9 cellular contexts compared by ENCODE assay signal in the genomic region with DNA sequence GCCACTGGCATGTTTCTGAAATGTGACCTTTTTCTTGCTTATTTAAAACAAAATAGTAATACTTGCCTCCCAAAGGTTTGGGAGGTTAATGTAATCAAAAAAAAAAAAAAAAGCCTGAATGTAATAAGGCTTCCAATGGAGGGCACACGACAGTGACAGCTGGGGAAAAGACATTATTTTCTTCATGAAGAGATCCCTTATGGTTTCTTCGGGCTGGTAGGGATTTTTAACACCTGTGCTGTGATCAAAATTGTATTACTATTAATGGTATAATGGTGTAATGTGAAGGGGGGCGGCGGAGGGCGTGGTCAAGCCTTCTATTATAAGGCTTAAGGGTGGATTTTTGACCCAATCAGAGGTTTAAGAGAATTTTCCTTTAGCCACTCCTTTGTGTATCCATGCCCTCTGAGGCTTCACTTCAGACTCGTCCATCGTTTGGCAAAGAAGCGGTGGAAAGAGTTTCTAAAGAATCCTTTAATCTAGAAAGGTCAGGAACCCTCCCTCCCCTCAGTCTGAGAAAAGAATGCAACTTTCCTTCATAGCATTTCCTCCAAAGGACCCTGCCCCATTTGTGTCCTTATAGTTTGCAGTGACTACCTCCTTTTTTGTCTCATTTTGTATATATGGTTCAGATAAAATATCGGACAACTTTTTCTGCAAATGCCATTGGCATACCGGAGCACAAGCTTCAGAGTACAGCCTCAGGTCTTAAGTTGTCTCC.
A peak's percentile ranks its signal among the peaks of the same experiment; 100 is the strongest.
DNase-seq lines count a peak whose midpoint lies in the region; ATAC-seq and TF ChIP-seq lines count a peak whose summit lies in the region.
"Had no signal": no experiment of that assay in that cellular context is flagged by ENCODE, and none has a peak within 500 bp of the region (broad histone marks: within the 10 kb centered on the region; RNA-seq: fewer than 3 reads in every experiment).

No MANE protein-coding gene starts in this region.

- no peak overlapping the region; the same call in 1 of the 2 replicates for H3K4me3 ChIP-seq in HL-60 (replicated peaks; ENCODE audit: insufficient read depth, low read length)
- H3K4me3 ChIP-seq in heart left ventricle = peak overlapping the region in 11 of 12 donors; percentile 13 to 80 (median 61)
- H3K4me3 ChIP-seq in psoas muscle = peak overlapping the region; percentile 67

- intact Hi-C loops in CD4-positive, alpha-beta T cell (cut with DNase I, micrococcal nuclease) = loop anchor here in 1 of 2 experiments (1.0 kb wide), 1 partner anchor 39 kb away; no protein-coding TSS in a partner anchor
- intact Hi-C loops in heart left ventricle (cut with DNase I) = loop anchor here in 6 of 10 donors (1.0 to 5.0 kb wide), 5 partner anchors 21 to 92 kb away; a partner anchor contains a TSS
- intact Hi-C loops in psoas muscle (cut with DNase I) = loop anchor here in 1 of 2 donors (5.0 kb wide), 1 partner anchor 72 kb away; no protein-coding TSS in a partner anchor

- CTCF ChIA-PET in CD4-positive, alpha-beta T cell (lab: Charles Lee) = interaction anchor here (0.9 to 5.2 kb wide), 13 partner anchors 12 to 178 kb away, joined by 3 to 118 read pairs (median 27); a partner anchor contains a TSS

- POLR2A ChIA-PET in CD4-positive, alpha-beta T cell (lab: Charles Lee) = interaction anchor here (1.0 to 11.4 kb wide), 16 partner anchors 7 to 118 kb away, joined by 3 to 913 read pairs (median 32); a partner anchor contains a TSS
- POLR2A ChIA-PET in activated naive CD8-positive, alpha-beta T cell treated with anti-CD3 and anti-CD28 coated beads, Interleukin-2, amount 10 ng/mL, durations not matched to agents 7 days and 5 days (lab: Charles Lee) = interaction anchor here (0.6 to 7.3 kb wide), 17 partner anchors 11 to 1478 kb away, joined by 3 to 498 read pairs (median 24); a partner anchor contains a TSS

- TF ChIP-seq CTCF in CD4-positive, alpha-beta T cell (IDR thresholded peaks at IDR 0.05) = no peak
- TF ChIP-seq CTCF in HL-60 (IDR thresholded peaks at IDR 0.05; ENCODE audit: insufficient read depth, low read length) (no peak), heart left ventricle (IDR thresholded peaks at IDR 0.05) (no peak), psoas muscle (IDR thresholded peaks at IDR 0.05) (no peak)

- peak in 1 of 2 donors; percentile 62 for TF ChIP-seq POLR2A in heart left ventricle (IDR thresholded peaks at IDR 0.05)

- peaks cover 12% of the 10 kb centered on the region for H3K36me3 Mint-ChIP-seq in CD4-positive, alpha-beta T cell (ENCODE audit: low read depth)
- H3K36me3 Mint-ChIP-seq in activated naive CD8-positive, alpha-beta T cell treated with anti-CD3 and anti-CD28 coated beads, Interleukin-2, amount 10 ng/mL, durations not matched to agents 7 days and 5 days = peaks cover 5% of the 10 kb centered on the region

- peak in 2 of 10 experiments; percentile 11 to 21 for DNase-seq in CD4-positive, alpha-beta T cell
- peak in 1 of 2 experiments; percentile 62 for DNase-seq in HL-60 (ENCODE audit: low read depth in 1 of 2, low spot score in 1 of 2)
- peak; percentile 98 for DNase-seq in NCI-H82 (lab: John Stamatoyannopoulos, UW)
- DNase-seq in activated naive CD8-positive, alpha-beta T cell treated with anti-CD3 and anti-CD28 coated beads, Interleukin-2, amount 10 ng/mL, durations not matched to agents 7 days and 5 days = no peak
- DNase-seq in heart left ventricle = peak; percentile 74 to 86 (median 75)
- peak; percentile 62 to 74 for DNase-seq in psoas muscle

- H3K27me3 ChIP-seq in CD4-positive, alpha-beta T cell (ENCODE audit: control insufficient read depth, insufficient read depth, low read length) = no peaks in the 10 kb centered on the region
- H3K27me3 ChIP-seq in HL-60 (ENCODE audit: insufficient read depth, poor library complexity, severe bottlenecking) = no peaks in the 10 kb centered on the region
- no peaks in the 10 kb centered on the region for H3K27me3 ChIP-seq in heart left ventricle
- H3K27me3 ChIP-seq in psoas muscle (ENCODE audit: insufficient read depth in 3 of 3, low read length in 2 of 3) = no peaks in the 10 kb centered on the region
- H3K27me3 ChIP-seq: SJSA1 had no signal

- peak overlapping the region; percentile 95 for H3K27ac ChIP-seq in CD4-positive, alpha-beta T cell (ENCODE audit: low read depth, low read length)
- H3K27ac ChIP-seq in HL-60 (replicated peaks) (peak overlapping the region; percentile 97), heart left ventricle (peak overlapping the region; percentile 90 to 100 (median 98)), psoas muscle (peak overlapping the region; percentile 92)

- H3K36me3 ChIP-seq in heart left ventricle (no peaks in the 10 kb centered on the region), psoas muscle (ENCODE audit: insufficient read depth in 1 of 2, low read depth in 1 of 2) (no peaks in the 10 kb centered on the region)
- H3K36me3 ChIP-seq: SJSA1 had no signal

- H3K4me1 ChIP-seq in heart left ventricle (peaks cover 3 to 54% (median 16%) of the 10 kb centered on the region in 12 donors), psoas muscle (peaks cover 5% of the 10 kb centered on the region)

- peak overlapping the region; percentile 82 for H3K4me3 Mint-ChIP-seq in CD4-positive, alpha-beta T cell
- peak overlapping the region; percentile 92 for H3K4me3 Mint-ChIP-seq in activated naive CD8-positive, alpha-beta T cell treated with anti-CD3 and anti-CD28 coated beads, Interleukin-2, amount 10 ng/mL, durations not matched to agents 7 days and 5 days

- no peaks in the 10 kb centered on the region for H3K9me3 ChIP-seq in CD4-positive, alpha-beta T cell (ENCODE audit: control insufficient read depth, low read length)
- H3K9me3 ChIP-seq in heart left ventricle (no peaks in the 10 kb centered on the region), psoas muscle (no peaks in the 10 kb centered on the region)
- H3K9me3 ChIP-seq: SJSA1 had no signal

- H3K9me3 Mint-ChIP-seq in CD4-positive, alpha-beta T cell = no peaks in the 10 kb centered on the region
- H3K9me3 Mint-ChIP-seq in activated naive CD8-positive, alpha-beta T cell treated with anti-CD3 and anti-CD28 coated beads, Interleukin-2, amount 10 ng/mL, durations not matched to agents 7 days and 5 days = no peaks in the 10 kb centered on the region

- H3K27me3 Mint-ChIP-seq in CD4-positive, alpha-beta T cell = no peaks in the 10 kb centered on the region
- H3K27me3 Mint-ChIP-seq in activated naive CD8-positive, alpha-beta T cell treated with anti-CD3 and anti-CD28 coated beads, Interleukin-2, amount 10 ng/mL, durations not matched to agents 7 days and 5 days = no peaks in the 10 kb centered on the region

- WGBS in heart left ventricle, 4 donors = 6 to 14% (median 10%) methylated on average over 10 of the region's 10 CpGs
- 2 to 8% (median 5%) methylated on average over 10 of the region's 10 CpGs for WGBS in psoas muscle, 3 donors

- H3K27ac Mint-ChIP-seq in CD4-positive, alpha-beta T cell = peak overlapping the region; percentile 100
- H3K27ac Mint-ChIP-seq in activated naive CD8-positive, alpha-beta T cell treated with anti-CD3 and anti-CD28 coated beads, Interleukin-2, amount 10 ng/mL, durations not matched to agents 7 days and 5 days = peak overlapping the region; percentile 85

- H3K4me1 Mint-ChIP-seq in CD4-positive, alpha-beta T cell (ENCODE audit: low read depth) = peaks cover 74% of the 10 kb centered on the region
- H3K4me1 Mint-ChIP-seq in activated naive CD8-positive, alpha-beta T cell treated with anti-CD3 and anti-CD28 coated beads, Interleukin-2, amount 10 ng/mL, durations not matched to agents 7 days and 5 days = peaks cover 29% of the 10 kb centered on the region

- ATAC-seq in CD4-positive, alpha-beta T cell (ENCODE audit: poor library complexity) = no peak
- no peak for ATAC-seq in activated naive CD8-positive, alpha-beta T cell treated with anti-CD3 and anti-CD28 coated beads, Interleukin-2, amount 10 ng/mL, durations not matched to agents 7 days and 5 days (ENCODE audit: low read depth)
- ATAC-seq in heart left ventricle (peak; percentile 19 to 34 (median 25)), psoas muscle (peak in 2 of 4 donors; percentile 18 to 29), GM19328 (IDR thresholded peaks at IDR 0.05; ENCODE audit: unreplicated experiment) (no peak), GM21367 (IDR thresholded peaks at IDR 0.05; ENCODE audit: unreplicated experiment) (no peak)

Comparison
In these comparisons a context has a peak if more than half of its experiments do, and no peak if none do; other contexts are left out.
1. ATAC-seq: peak in heart left ventricle (4 of 4); none in CD4-positive, alpha-beta T cell (single experiment), activated naive CD8-positive, alpha-beta T cell treated with anti-CD3 and anti-CD28 coated beads, Interleukin-2, amount 10 ng/mL, durations not matched to agents 7 days and 5 days (single experiment), GM19328 (single experiment) and GM21367 (single experiment).
2. Peak in every context shown above with its lines, with median percentiles within 50 percentile points of each other: H3K27ac ChIP-seq.